Comparison of ENCODE assay signal across 25 cellular contexts in the genomic region with DNA sequence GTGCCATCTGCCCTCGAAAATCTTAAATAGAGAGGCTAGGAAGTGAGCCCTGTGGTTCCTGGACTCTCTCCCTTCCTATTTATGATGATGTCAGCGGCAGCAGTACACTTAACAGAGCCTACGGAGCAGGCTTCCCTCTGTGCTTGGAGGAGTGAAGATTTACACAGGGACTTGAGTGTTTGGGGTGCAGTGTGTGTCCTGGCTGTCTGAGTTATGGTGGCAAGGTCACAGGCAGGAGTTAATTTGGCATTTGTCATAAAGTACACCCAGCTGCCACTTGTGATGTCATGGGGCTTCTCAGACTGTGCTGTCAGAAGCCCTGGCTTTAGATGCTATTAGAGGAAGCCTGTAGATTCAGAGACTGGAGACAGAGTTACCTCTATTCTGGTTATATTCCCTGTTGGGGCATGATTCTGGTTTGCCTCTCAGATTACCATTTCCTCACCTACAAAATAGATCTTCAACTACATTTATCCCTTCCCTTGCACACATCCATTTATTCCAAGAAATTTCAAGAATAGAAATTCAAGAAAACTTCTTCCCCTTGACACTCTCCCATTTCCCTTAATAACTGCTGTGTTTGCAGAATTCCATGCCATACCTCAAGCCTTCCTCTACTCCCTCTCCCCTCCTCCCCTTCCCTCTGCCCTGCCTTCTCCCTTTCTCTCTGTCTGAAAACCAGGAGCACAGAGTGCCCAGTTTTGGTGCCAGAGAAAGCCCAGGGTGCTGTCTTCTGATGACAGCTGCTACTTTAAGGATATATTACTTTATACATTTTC.
DNase-seq lines count a peak whose midpoint lies in the region; ATAC-seq and TF ChIP-seq lines count a peak whose summit lies in the region.
"Had no signal": no experiment of that assay in that cellular context is flagged by ENCODE, and none has a peak within 500 bp of the region (broad histone marks: within the 10 kb centered on the region; RNA-seq: fewer than 3 reads in every experiment).

No MANE protein-coding gene starts in this region.

- H3K36me3 Mint-ChIP-seq in T-cell: no peaks in the 10 kb centered on the region
- H3K36me3 Mint-ChIP-seq: neural progenitor cell had no signal

- DNase-seq in stimulated activated naive CD8-positive, alpha-beta T cell treated with anti-CD3 and anti-CD28 coated beads, Interleukin-15, amount 100 ng/mL, for 72 hours: no peak
- DNase-seq in stimulated activated naive CD8-positive, alpha-beta T cell treated with anti-CD3 and anti-CD28 coated beads, Interleukin-15, Interleukin-2, amounts not matched to agents 100 U/mL and 50 U/mL, for 24 hours: no peak
- DNase-seq in esophagus squamous epithelium (lab: John Stamatoyannopoulos, UW) (no peak), psoas muscle (no peak), aorta (no peak), T-cell (no peak), COLO668 (lab: John Stamatoyannopoulos, UW; ENCODE audit: unreplicated experiment) (no peak)
- DNase-seq: activated CD4-positive, alpha-beta memory T cell treated with anti-CD3 and anti-CD28 coated beads, Interleukin-2, amount 10 ng/mL, durations not matched to agents 7 days and 5 days; activated gamma-delta T cell; activated T-cell treated with anti-CD3 and anti-CD28 coated beads for 4 hours; amniotic stem cell; C1 segment of cervical spinal cord; glutamatergic neuron; GOT3; left cardiac atrium; midbrain; NCI-H2081 treated with DMSO at 0.1 percent for 48 hours; NCI-H526; RPMI8226; stimulated activated CD8-positive, alpha-beta memory T cell treated with anti-CD3 and anti-CD28 coated beads, Interleukin-4, amount 100 ng/mL, for 48 hours; T1000 had no signal

- no peaks in the 10 kb centered on the region for H3K4me1 Mint-ChIP-seq in stimulated activated naive CD8-positive, alpha-beta T cell treated with anti-CD3 and anti-CD28 coated beads, Interleukin-15, amount 100 ng/mL, for 72 hours
- no peaks in the 10 kb centered on the region for H3K4me1 Mint-ChIP-seq in T-cell
- H3K4me1 Mint-ChIP-seq: activated CD4-positive, alpha-beta memory T cell treated with anti-CD3 and anti-CD28 coated beads, Interleukin-2, amount 10 ng/mL, durations not matched to agents 7 days and 5 days; neural progenitor cell had no signal

- CTCF ChIA-PET in T-cell (lab: Charles Lee): interaction anchor here in 1 of 2 donors (0.6 kb wide), 1 partner anchor 631 kb away, joined by 3 read pairs; no protein-coding TSS in a partner anchor

- no peak for TF ChIP-seq POLR2A in esophagus squamous epithelium (IDR thresholded peaks at IDR 0.05)

- H3K27me3 ChIP-seq in esophagus squamous epithelium (no peaks in the 10 kb centered on the region), psoas muscle (ENCODE audit: insufficient read depth in 3 of 3, low read length in 2 of 3) (no peaks in the 10 kb centered on the region), aorta (ENCODE audit: control insufficient read depth in 1 of 2, insufficient read depth in 2 of 2, low read length in 1 of 2) (no peaks in the 10 kb centered on the region)
- H3K27me3 ChIP-seq: cardiac muscle cell, neural progenitor cell had no signal

- ATAC-seq in stimulated activated naive CD8-positive, alpha-beta T cell treated with anti-CD3 and anti-CD28 coated beads, Interleukin-15, amount 100 ng/mL, for 72 hours: no peak
- no peak for ATAC-seq in stimulated activated naive CD8-positive, alpha-beta T cell treated with anti-CD3 and anti-CD28 coated beads, Interleukin-15, Interleukin-2, amounts not matched to agents 100 U/mL and 50 U/mL, for 24 hours
- ATAC-seq in psoas muscle: peak in 3 of 4 donors; percentile 59 to 78 (median 70)
- peak; percentile 25 for ATAC-seq in aorta (ENCODE audit: low FRiP score)
- ATAC-seq in GM21447 (IDR thresholded peaks at IDR 0.05; ENCODE audit: unreplicated experiment): no peak
- ATAC-seq in T-cell (replicated peaks in 1 of 4): no peak

- H3K4me1 ChIP-seq in esophagus squamous epithelium (peaks cover 0 to 44% (median 21%) of the 10 kb centered on the region in 3 donors), psoas muscle (peaks cover 15% of the 10 kb centered on the region), aorta (ENCODE audit: control insufficient read depth in 1 of 2, insufficient read depth in 2 of 2, low read length in 2 of 2) (no peaks in the 10 kb centered on the region)
- H3K4me1 ChIP-seq: neural progenitor cell, prostate gland had no signal

- no peaks in the 10 kb centered on the region for H3K9me3 Mint-ChIP-seq in stimulated activated naive CD8-positive, alpha-beta T cell treated with anti-CD3 and anti-CD28 coated beads, Interleukin-15, amount 100 ng/mL, for 72 hours
- H3K9me3 Mint-ChIP-seq in T-cell: no peaks in the 10 kb centered on the region
- H3K9me3 Mint-ChIP-seq: neural progenitor cell had no signal

- TF ChIP-seq CTCF in esophagus squamous epithelium (IDR thresholded peaks at IDR 0.05) (no peak), psoas muscle (IDR thresholded peaks at IDR 0.05) (no peak)

- WGBS in esophagus squamous epithelium, 2 donors: 48 to 66% methylated on average over 3 of the region's 3 CpGs
- WGBS in psoas muscle, 3 donors: 39 to 45% (median 41%) methylated on average over 3 of the region's 3 CpGs
- 16 to 20% methylated on average over 3 of the region's 3 CpGs for WGBS in aorta, 2 donors

- peaks cover 0 to 16% (median 0%) of the 10 kb centered on the region in 3 donors for H3K36me3 ChIP-seq in esophagus squamous epithelium
- H3K36me3 ChIP-seq in psoas muscle (ENCODE audit: insufficient read depth in 1 of 2, low read depth in 1 of 2): peaks cover 0 to 6% of the 10 kb centered on the region in 2 donors
- H3K36me3 ChIP-seq in aorta (ENCODE audit: control insufficient read depth in 1 of 2, insufficient read depth in 2 of 2, low read length in 1 of 2): no peaks in the 10 kb centered on the region
- H3K36me3 ChIP-seq: cardiac muscle cell, neural progenitor cell, prostate gland had no signal

- no peak overlapping the region for H3K4me3 Mint-ChIP-seq in stimulated activated naive CD8-positive, alpha-beta T cell treated with anti-CD3 and anti-CD28 coated beads, Interleukin-15, amount 100 ng/mL, for 72 hours
- H3K4me3 Mint-ChIP-seq in T-cell: no peak overlapping the region
- H3K4me3 Mint-ChIP-seq: activated CD4-positive, alpha-beta memory T cell treated with anti-CD3 and anti-CD28 coated beads, Interleukin-2, amount 10 ng/mL, durations not matched to agents 7 days and 5 days; neural progenitor cell had no signal

- POLR2A ChIA-PET in T-cell (lab: Charles Lee): no interaction called here

- peak overlapping the region; percentile 16 to 54 for H3K27ac Mint-ChIP-seq in stimulated activated naive CD8-positive, alpha-beta T cell treated with anti-CD3 and anti-CD28 coated beads, Interleukin-15, amount 100 ng/mL, for 72 hours
- no peak overlapping the region for H3K27ac Mint-ChIP-seq in T-cell
- H3K27ac Mint-ChIP-seq: activated CD4-positive, alpha-beta memory T cell treated with anti-CD3 and anti-CD28 coated beads, Interleukin-2, amount 10 ng/mL, durations not matched to agents 7 days and 5 days; neural progenitor cell had no signal

- peaks cover 18% of the 10 kb centered on the region for H3K27me3 Mint-ChIP-seq in stimulated activated naive CD8-positive, alpha-beta T cell treated with anti-CD3 and anti-CD28 coated beads, Interleukin-15, amount 100 ng/mL, for 72 hours
- H3K27me3 Mint-ChIP-seq in T-cell: peaks cover 0 to 3% of the 10 kb centered on the region in 2 donors
- H3K27me3 Mint-ChIP-seq: activated CD4-positive, alpha-beta memory T cell treated with anti-CD3 and anti-CD28 coated beads, Interleukin-2, amount 10 ng/mL, durations not matched to agents 7 days and 5 days had no signal

- H3K27ac ChIP-seq in esophagus squamous epithelium (peak overlapping the region in 3 of 4 donors; percentile 9 to 21 (median 13)), psoas muscle (peak overlapping the region; percentile 37), aorta (ENCODE audit: low read depth in 1 of 2, low read length in 2 of 2) (no peak overlapping the region)
- H3K27ac ChIP-seq: cardiac muscle cell, neural progenitor cell, prostate gland had no signal

- H3K4me3 ChIP-seq in esophagus squamous epithelium: no peak overlapping the region
- no peak overlapping the region for H3K4me3 ChIP-seq in psoas muscle
- H3K4me3 ChIP-seq in aorta (ENCODE audit: low read length in 2 of 2): no peak overlapping the region
- H3K4me3 ChIP-seq: cardiac muscle cell, neural progenitor cell, prostate gland had no signal

- intact Hi-C loops in esophagus squamous epithelium (cut with DNase I) (no loop called here), psoas muscle (cut with DNase I) (loop anchor here in 1 of 2 donors (5.0 kb wide), 1 partner anchor 67 kb away; no protein-coding TSS in a partner anchor), aorta (cut with DNase I) (loop anchor here in 1 of 2 donors (10.0 kb wide), 1 partner anchor 70 kb away; the partner anchor contains the start of gene SLC24A3)

- H3K9me3 ChIP-seq in esophagus squamous epithelium: no peaks in the 10 kb centered on the region
- H3K9me3 ChIP-seq in psoas muscle: no peaks in the 10 kb centered on the region
- no peaks in the 10 kb centered on the region for H3K9me3 ChIP-seq in aorta (ENCODE audit: control insufficient read depth, low read length)
- H3K9me3 ChIP-seq: prostate gland had no signal

Comparison
In these comparisons a context has a peak if more than half of its experiments do, and no peak if none do; other contexts are left out.
1. ATAC-seq: peak in psoas muscle (3 of 4) and aorta (single experiment); none in stimulated activated naive CD8-positive, alpha-beta T cell treated with anti-CD3 and anti-CD28 coated beads, Interleukin-15, amount 100 ng/mL, for 72 hours (single experiment), stimulated activated naive CD8-positive, alpha-beta T cell treated with anti-CD3 and anti-CD28 coated beads, Interleukin-15, Interleukin-2, amounts not matched to agents 100 U/mL and 50 U/mL, for 24 hours (single experiment), GM21447 (single experiment) and T-cell (0 of 4).
2. H3K27ac Mint-ChIP-seq: peak in stimulated activated naive CD8-positive, alpha-beta T cell treated with anti-CD3 and anti-CD28 coated beads, Interleukin-15, amount 100 ng/mL, for 72 hours (2 of 2); none in T-cell (0 of 2).
3. H3K27ac ChIP-seq: peak in esophagus squamous epithelium (3 of 4) and psoas muscle (single experiment); none in aorta (0 of 2).